2 cellular contexts compared by ENCODE assay signal in genomic region chr19:4232614-4233281, GRCh38.
TF ChIP-seq lines count a peak whose summit lies in the region.

No MANE protein-coding gene starts in this region.

TF ChIP-seq in HEK293, 187 proteins besides CTCF, POLR2A, EP300 and RAD21 (continues in another document):
- no peak for TF ChIP-seq SCRT1 (tag by site-specific recombination; IDR thresholded peaks at IDR 0.05; ENCODE audit: borderline replicate concordance)
- no peak for TF ChIP-seq ZNF529 (tag by site-specific recombination; IDR thresholded peaks at IDR 0.05; ENCODE audit: insufficient replicate concordance)
- no peak for TF ChIP-seq ZNF433 (tag by site-specific recombination; IDR thresholded peaks at IDR 0.05; ENCODE audit: low read depth)
- TF ChIP-seq ZNF621 (tag by site-specific recombination; IDR thresholded peaks at IDR 0.05), result no peak
- TF ChIP-seq ZNF274 (IDR thresholded peaks at IDR 0.05; ENCODE audit: low read length), result no peak
- TF ChIP-seq ZNF274 (tag by site-specific recombination; IDR thresholded peaks at IDR 0.05; ENCODE audit: borderline replicate concordance), result no peak
- TF ChIP-seq, protein P1, sequence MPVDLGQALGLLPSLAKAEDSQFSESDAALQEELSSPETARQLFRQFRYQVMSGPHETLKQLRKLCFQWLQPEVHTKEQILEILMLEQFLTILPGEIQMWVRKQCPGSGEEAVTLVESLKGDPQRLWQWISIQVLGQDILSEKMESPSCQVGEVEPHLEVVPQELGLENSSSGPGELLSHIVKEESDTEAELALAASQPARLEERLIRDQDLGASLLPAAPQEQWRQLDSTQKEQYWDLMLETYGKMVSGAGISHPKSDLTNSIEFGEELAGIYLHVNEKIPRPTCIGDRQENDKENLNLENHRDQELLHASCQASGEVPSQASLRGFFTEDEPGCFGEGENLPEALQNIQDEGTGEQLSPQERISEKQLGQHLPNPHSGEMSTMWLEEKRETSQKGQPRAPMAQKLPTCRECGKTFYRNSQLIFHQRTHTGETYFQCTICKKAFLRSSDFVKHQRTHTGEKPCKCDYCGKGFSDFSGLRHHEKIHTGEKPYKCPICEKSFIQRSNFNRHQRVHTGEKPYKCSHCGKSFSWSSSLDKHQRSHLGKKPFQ (tag by site-specific recombination; IDR thresholded peaks at IDR 0.05), result no peak
- no peak for TF ChIP-seq ZNF624 (tag by site-specific recombination; IDR thresholded peaks at IDR 0.05)
- peak; percentile 94 for TF ChIP-seq ZIC2 (tag by site-specific recombination; IDR thresholded peaks at IDR 0.05)
- TF ChIP-seq ZNF335 (tag by site-specific recombination; conservative IDR thresholded peaks at IDR 0.05), result peak; percentile 37; the same call in 1 of the 2 replicates
- TF ChIP-seq TRIM28 (IDR thresholded peaks at IDR 0.05; ENCODE audit: borderline replicate concordance, low read length), result no peak
- no peak for TF ChIP-seq ZNF398 (tag by site-specific recombination; IDR thresholded peaks at IDR 0.05)
- TF ChIP-seq ZNF169 (tag by site-specific recombination; IDR thresholded peaks at IDR 0.05), result no peak
- TF ChIP-seq ZNF610 (tag by site-specific recombination; IDR thresholded peaks at IDR 0.05; ENCODE audit: borderline replicate concordance), result no peak
- no peak for TF ChIP-seq ZBTB8A (tag by site-specific recombination; IDR thresholded peaks at IDR 0.05)
- 0 out of 2 replicates have a peak, but pooled peaks have one; percentile 28 for TF ChIP-seq ZNF366 (tag by site-specific recombination; conservative IDR thresholded peaks at IDR 0.05)
- TF ChIP-seq YY2 (tag by site-specific recombination; IDR thresholded peaks at IDR 0.05), result peak; percentile 5; the same call in 1 of the 2 replicates
- TF ChIP-seq, protein P2, sequence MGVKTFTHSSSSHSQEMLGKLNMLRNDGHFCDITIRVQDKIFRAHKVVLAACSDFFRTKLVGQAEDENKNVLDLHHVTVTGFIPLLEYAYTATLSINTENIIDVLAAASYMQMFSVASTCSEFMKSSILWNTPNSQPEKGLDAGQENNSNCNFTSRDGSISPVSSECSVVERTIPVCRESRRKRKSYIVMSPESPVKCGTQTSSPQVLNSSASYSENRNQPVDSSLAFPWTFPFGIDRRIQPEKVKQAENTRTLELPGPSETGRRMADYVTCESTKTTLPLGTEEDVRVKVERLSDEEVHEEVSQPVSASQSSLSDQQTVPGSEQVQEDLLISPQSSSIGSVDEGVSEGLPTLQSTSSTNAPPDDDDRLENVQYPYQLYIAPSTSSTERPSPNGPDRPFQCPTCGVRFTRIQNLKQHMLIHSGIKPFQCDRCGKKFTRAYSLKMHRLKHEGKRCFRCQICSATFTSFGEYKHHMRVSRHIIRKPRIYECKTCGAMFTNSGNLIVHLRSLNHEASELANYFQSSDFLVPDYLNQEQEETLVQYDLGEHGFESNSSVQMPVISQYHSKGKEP (tag by site-specific recombination; IDR thresholded peaks at IDR 0.05), result no peak
- TF ChIP-seq ZFHX2 (tag by site-specific recombination; conservative IDR thresholded peaks at IDR 0.05), result no peak
- peak; percentile 69 for TF ChIP-seq GLIS2 (tag by site-specific recombination; IDR thresholded peaks at IDR 0.05)
- no peak for TF ChIP-seq ZNF792 (tag by site-specific recombination; IDR thresholded peaks at IDR 0.05)
- TF ChIP-seq ZNF132 (tag by site-specific recombination; IDR thresholded peaks at IDR 0.05; ENCODE audit: borderline replicate concordance), result no peak
- TF ChIP-seq ZNF426 (tag by site-specific recombination; IDR thresholded peaks at IDR 0.05), result no peak
- TF ChIP-seq ZNF560 (tag by site-specific recombination; IDR thresholded peaks at IDR 0.05; ENCODE audit: borderline replicate concordance), result no peak
- TF ChIP-seq, protein P3, sequence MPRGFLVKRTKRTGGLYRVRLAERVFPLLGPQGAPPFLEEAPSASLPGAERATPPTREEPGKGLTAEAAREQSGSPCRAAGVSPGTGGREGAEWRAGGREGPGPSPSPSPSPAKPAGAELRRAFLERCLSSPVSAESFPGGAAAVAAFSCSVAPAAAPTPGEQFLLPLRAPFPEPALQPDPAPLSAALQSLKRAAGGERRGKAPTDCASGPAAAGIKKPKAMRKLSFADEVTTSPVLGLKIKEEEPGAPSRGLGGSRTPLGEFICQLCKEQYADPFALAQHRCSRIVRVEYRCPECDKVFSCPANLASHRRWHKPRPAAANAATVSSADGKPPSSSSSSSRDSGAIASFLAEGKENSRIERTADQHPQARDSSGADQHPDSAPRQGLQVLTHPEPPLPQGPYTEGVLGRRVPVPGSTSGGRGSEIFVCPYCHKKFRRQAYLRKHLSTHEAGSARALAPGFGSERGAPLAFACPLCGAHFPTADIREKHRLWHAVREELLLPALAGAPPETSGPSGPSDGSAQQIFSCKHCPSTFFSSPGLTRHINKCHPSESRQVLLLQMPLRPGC (tag by site-specific recombination; IDR thresholded peaks at IDR 0.05), result no peak
- no peak for TF ChIP-seq ZNF830 (tag by site-specific recombination; IDR thresholded peaks at IDR 0.05; ENCODE audit: low read depth)
- no peak for TF ChIP-seq ZNF155 (tag by site-specific recombination; IDR thresholded peaks at IDR 0.05)
- TF ChIP-seq ZNF10 (tag by site-specific recombination; IDR thresholded peaks at IDR 0.05), result no peak
- TF ChIP-seq GLIS1 (tag by site-specific recombination; IDR thresholded peaks at IDR 0.05), result peak; percentile 57

TF ChIP-seq in K562, 482 proteins besides CTCF, POLR2A, EP300 and RAD21 (continues in another document):
- TF ChIP-seq TEAD4 (IDR thresholded peaks at IDR 0.05; ENCODE audit: low read length) (no peak), TEAD4 (CRISPR knock-in tag; IDR thresholded peaks at IDR 0.05; ENCODE audit: borderline replicate concordance) (no peak), ZC3H8 (IDR thresholded peaks at IDR 0.05) (no peak), PCBP1 (IDR thresholded peaks at IDR 0.05; ENCODE audit: low read depth, low read length, poor library complexity, severe bottlenecking) (peak; percentile 14), ERF (CRISPR knock-in tag; IDR thresholded peaks at IDR 0.05) (no peak), OTX1 (CRISPR knock-in tag; IDR thresholded peaks at IDR 0.05) (no peak), ZNF324 (CRISPR knock-in tag; IDR thresholded peaks at IDR 0.05) (no peak), ZNF764 (CRISPR knock-in tag; IDR thresholded peaks at IDR 0.05; ENCODE audit: low read depth) (no peak), ESRRB (CRISPR knock-in tag; IDR thresholded peaks at IDR 0.05; ENCODE audit: borderline replicate concordance) (no peak), CREM (IDR thresholded peaks at IDR 0.05; ENCODE audit: low read depth) (no peak), NFE2L1 (tag; IDR thresholded peaks at IDR 0.05; ENCODE audit: borderline replicate concordance, low read depth) (no peak), ARID2 (IDR thresholded peaks at IDR 0.05) (no peak), YY1 (IDR thresholded peaks at IDR 0.05; ENCODE audit: borderline replicate concordance in 1 of 3, control insufficient read depth in 1 of 3, extremely low read depth in 1 of 3, insufficient read depth in 3 of 3, insufficient read length in 1 of 3, insufficient replicate concordance in 2 of 3, low read depth in 1 of 3, low read length in 2 of 3) (peak in 1 of 3 experiments; percentile 18), MTA2 (IDR thresholded peaks at IDR 0.05; ENCODE audit: low read depth) (no peak), BRCA1 (IDR thresholded peaks at IDR 0.05) (no peak), BRCA1 (CRISPR knock-in tag; IDR thresholded peaks at IDR 0.05) (no peak), JUN (IDR thresholded peaks at IDR 0.05; ENCODE audit: borderline replicate concordance, low read depth, low read length) (no peak), JUN (CRISPR knock-in tag; IDR thresholded peaks at IDR 0.05; ENCODE audit: borderline replicate concordance) (no peak), MAFG (tag; conservative IDR thresholded peaks at IDR 0.05) (no peak), NONO (IDR thresholded peaks at IDR 0.05; ENCODE audit: low read depth in 2 of 2, low read length in 1 of 2) (no peak), ZNF318 (IDR thresholded peaks at IDR 0.05; ENCODE audit: borderline replicate concordance in 1 of 2, low read depth in 1 of 2) (0 out of 4 replicates have a peak, but pooled peaks of 1 of the 2 experiments have one; percentile 32), ELF2 (CRISPR knock-in tag; IDR thresholded peaks at IDR 0.05) (no peak), ZBTB1 (CRISPR knock-in tag; IDR thresholded peaks at IDR 0.05; ENCODE audit: borderline replicate concordance, low read depth) (no peak), CHAMP1 (IDR thresholded peaks at IDR 0.05) (no peak), ZNF24 (IDR thresholded peaks at IDR 0.05) (peak; percentile 100), POLR2G (IDR thresholded peaks at IDR 0.05; ENCODE audit: low read depth, low read length) (no peak), TAL1 (IDR thresholded peaks at IDR 0.05) (no peak), KLF6 (CRISPR knock-in tag; IDR thresholded peaks at IDR 0.05; ENCODE audit: borderline replicate concordance) (no peak), ZNF197 (CRISPR knock-in tag; IDR thresholded peaks at IDR 0.05; ENCODE audit: low read depth) (no peak), HDAC2 (IDR thresholded peaks at IDR 0.05) (no peak)
- TF ChIP-seq, protein P4, sequence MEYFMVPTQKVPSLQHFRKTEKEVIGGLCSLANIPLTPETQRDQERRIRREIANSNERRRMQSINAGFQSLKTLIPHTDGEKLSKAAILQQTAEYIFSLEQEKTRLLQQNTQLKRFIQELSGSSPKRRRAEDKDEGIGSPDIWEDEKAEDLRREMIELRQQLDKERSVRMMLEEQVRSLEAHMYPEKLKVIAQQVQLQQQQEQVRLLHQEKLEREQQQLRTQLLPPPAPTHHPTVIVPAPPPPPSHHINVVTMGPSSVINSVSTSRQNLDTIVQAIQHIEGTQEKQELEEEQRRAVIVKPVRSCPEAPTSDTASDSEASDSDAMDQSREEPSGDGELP (CRISPR knock-in tag; IDR thresholded peaks at IDR 0.05; ENCODE audit: borderline replicate concordance), result peak; percentile 82
- TF ChIP-seq, protein P5, sequence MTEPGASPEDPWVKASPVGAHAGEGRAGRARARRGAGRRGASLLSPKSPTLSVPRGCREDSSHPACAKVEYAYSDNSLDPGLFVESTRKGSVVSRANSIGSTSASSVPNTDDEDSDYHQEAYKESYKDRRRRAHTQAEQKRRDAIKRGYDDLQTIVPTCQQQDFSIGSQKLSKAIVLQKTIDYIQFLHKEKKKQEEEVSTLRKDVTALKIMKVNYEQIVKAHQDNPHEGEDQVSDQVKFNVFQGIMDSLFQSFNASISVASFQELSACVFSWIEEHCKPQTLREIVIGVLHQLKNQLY (CRISPR knock-in tag; conservative IDR thresholded peaks at IDR 0.05), result no peak
- TF ChIP-seq, protein P6, sequence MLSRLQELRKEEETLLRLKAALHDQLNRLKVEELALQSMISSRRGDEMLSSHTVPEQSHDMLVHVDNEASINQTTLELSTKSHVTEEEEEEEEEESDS (CRISPR knock-in tag; IDR thresholded peaks at IDR 0.05), result no peak
